ENCODE assay signal across 8 cellular contexts in genomic region chr2:32277674-32278475, GRCh38. TPM values are rescaled to one million over a fixed set of nuclear protein-coding genes. Genes with fewer than 3 reads are reported as not detected.
DNase-seq lines count a peak whose midpoint lies in the region; ATAC-seq and TF ChIP-seq lines count a peak whose summit lies in the region.

Gene YIPF4 (plus strand): TSS chr2:32277904. CDS start chr2:32278156, 252 bp downstream.

- H3F3A ChIP-seq in PC-9 (ENCODE audit: insufficient read depth, low read depth): no peaks in the 10 kb centered on the region

- no peaks in the 10 kb centered on the region for H4K20me1 ChIP-seq in PC-9 (ENCODE audit: insufficient read depth)

- H3K79me2 ChIP-seq in PC-9 (ENCODE audit: low read depth): peaks cover 48% of the 10 kb centered on the region

- BruUV-seq in PC-9 (replicated peaks; lab: Mats Ljungman, UMichigan): no TSS peak

- H3K36me3 ChIP-seq in PC-9 (ENCODE audit: low read depth) (0 out of 2 replicates have a peak, but pooled peaks cover 6% of the 10 kb centered on the region), esophagus (ENCODE audit: control insufficient read depth in 2 of 2, insufficient read depth in 2 of 2, low read length in 1 of 2) (no peaks in the 10 kb centered on the region), mucosa of stomach (ENCODE audit: control insufficient read depth, insufficient read depth, low read length) (no peaks in the 10 kb centered on the region)

- H3K27me3 ChIP-seq in PC-9 (ENCODE audit: insufficient read depth, low read depth) (no peaks in the 10 kb centered on the region), esophagus (ENCODE audit: control insufficient read depth in 1 of 2, insufficient read depth in 2 of 2, low read length in 2 of 2) (no peaks in the 10 kb centered on the region), mucosa of stomach (ENCODE audit: control insufficient read depth, insufficient read depth, low read length) (no peaks in the 10 kb centered on the region)

- no peaks in the 10 kb centered on the region for H3K9me2 ChIP-seq in PC-9 (ENCODE audit: insufficient read depth)

- peak within 1 kb of the TSS; percentile 77 for H3K4me3 ChIP-seq in Jurkat, Clone E6-1 (ENCODE audit: low read length)
- H3K4me3 ChIP-seq in PC-9 (peak within 1 kb of the TSS; percentile 93), esophagus (ENCODE audit: low read depth in 1 of 2, low read length in 2 of 2) (peak within 1 kb of the TSS; percentile 96 to 100), mucosa of stomach (ENCODE audit: low read length) (peak within 1 kb of the TSS; percentile 80)

- H3K4me1 ChIP-seq in PC-9 (replicated peaks; ENCODE audit: insufficient read depth) (peaks cover 6% of the 10 kb centered on the region), esophagus (ENCODE audit: control insufficient read depth in 2 of 2, insufficient read depth in 2 of 2, low read length in 1 of 2) (no peaks in the 10 kb centered on the region), mucosa of stomach (ENCODE audit: control insufficient read depth, insufficient read depth, low read length) (peaks cover 6% of the 10 kb centered on the region)

- peak within 1 kb of the TSS; percentile 89 for H3K4me2 ChIP-seq in PC-9

- no peaks in the 10 kb centered on the region for H3K9me3 ChIP-seq in PC-9 (ENCODE audit: insufficient read depth, low read depth)
- no peaks in the 10 kb centered on the region for H3K9me3 ChIP-seq in esophagus (ENCODE audit: control insufficient read depth in 2 of 2, insufficient read depth in 1 of 2, low read depth in 1 of 2, low read length in 1 of 2)
- no peaks in the 10 kb centered on the region for H3K9me3 ChIP-seq in mucosa of stomach (ENCODE audit: control insufficient read depth, low read length)

- CTCF ChIA-PET in PC-9 (lab: Charles Lee): no interaction called here

- peak within 1 kb of the TSS; percentile 86 for H3K9ac ChIP-seq in mucosa of stomach (ENCODE audit: low read length)

- peak; percentile 99 for ATAC-seq in GM21619 (IDR thresholded peaks at IDR 0.05; ENCODE audit: unreplicated experiment)

- WGBS in esophagus, 2 donors: 0% methylated on average over 54 to 59 of the region's 59 CpGs

- H3K27ac ChIP-seq in PC-9 (peak within 1 kb of the TSS; percentile 69), esophagus (ENCODE audit: low read depth in 2 of 2, low read length in 1 of 2) (peak within 1 kb of the TSS; percentile 77 to 91)

- H2AFZ ChIP-seq in PC-9: peak within 1 kb of the TSS; percentile 91

- DNase-seq in DMS153 (lab: John Stamatoyannopoulos, UW): peak; percentile 79
- DNase-seq in Jurkat, Clone E6-1 (ENCODE audit: low read depth, low spot score): peak; percentile 85
- DNase-seq in PC-9: peak; percentile 85 to 87
- peak; percentile 93 for DNase-seq in activated T-cell treated with anti-CD3 and anti-CD28 coated beads, Interleukin-2, amount 50 U/mL, for 1 hour
- peak; percentile 82 to 86 for DNase-seq in stimulated activated CD8-positive, alpha-beta memory T cell treated with anti-CD3 and anti-CD28 coated beads, Interleukin-7, amount 100 ng/mL, for 1 hour (ENCODE audit: low read depth in 2 of 2)

- intact Hi-C loops in PC-9 (cut with micrococcal nuclease; ENCODE audit: unreplicated experiment): no loop called here

- POLR2A ChIA-PET in PC-9 (lab: Charles Lee; ENCODE audit: unreplicated experiment): interaction anchor here (0.6 to 0.7 kb wide), 3 partner anchors 21 to 1498 kb away, joined by 3 to 12 read pairs (median 6); no protein-coding TSS in a partner anchor

- no peak for TF ChIP-seq CTCF in PC-9 (conservative IDR thresholded peaks at IDR 0.05)

RNA-seq across cellular contexts. Expression of gene YIPF4, which starts in this region (rescaled TPM):
- polyA plus RNA-seq in Jurkat, Clone E6-1 (2012; ENCODE audit: insufficient read depth, insufficient read length): 11.2 TPM
- 40.9 and 42.4 TPM in 2 replicates for total RNA-seq in PC-9 (2021)
- polyA plus RNA-seq in esophagus: 10 to 100 TPM; 16.0 to 24.4 TPM

Comparison
In these comparisons a context has a peak if more than half of its experiments do, and no peak if none do; other contexts are left out.
1. Peak in every context shown above with its lines: DNase-seq, ATAC-seq, H3K4me3 ChIP-seq and H3K27ac ChIP-seq.